Comparison of ENCODE assay signal across 17 cellular contexts in the genomic region with DNA sequence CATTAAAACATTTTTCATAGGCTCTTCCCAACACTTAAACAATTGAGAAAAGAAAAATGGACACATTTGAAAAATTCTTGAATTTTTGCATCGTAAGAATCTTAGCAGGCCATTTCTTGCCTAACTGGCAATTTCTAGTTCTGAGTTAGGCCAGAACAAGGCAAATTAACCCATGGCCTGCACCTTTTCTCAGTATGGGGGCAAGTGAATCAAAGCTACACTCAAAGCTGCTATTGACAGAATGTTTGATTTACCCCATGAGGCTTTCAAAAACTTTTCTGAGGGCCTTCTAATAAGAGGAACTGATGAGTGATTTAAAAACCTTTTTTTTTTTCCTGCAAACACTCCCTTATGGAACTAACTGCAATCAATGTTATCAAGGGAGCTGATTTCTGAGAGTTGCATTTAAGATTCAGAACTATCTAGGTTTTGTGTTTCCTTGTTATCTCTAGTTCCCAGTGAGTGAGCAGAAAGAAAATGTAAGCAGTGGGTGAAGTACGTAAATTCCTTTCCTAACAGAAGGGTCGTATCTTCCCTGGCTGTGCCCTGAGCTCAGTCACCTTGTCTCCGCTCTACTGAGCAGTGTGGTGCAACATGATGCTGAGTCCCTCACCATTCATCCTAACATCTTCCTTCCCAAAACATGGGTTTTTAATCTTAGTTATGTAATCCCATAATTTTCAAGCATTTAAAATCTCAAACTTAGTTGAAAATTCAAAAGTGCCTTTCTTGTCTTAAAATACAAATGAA.
DNase-seq lines count a peak whose midpoint lies in the region; FAIRE-seq and TF ChIP-seq lines count a peak whose summit lies in the region.
"Had no signal": no experiment of that assay in that cellular context is flagged by ENCODE, and none has a peak within 500 bp of the region (broad histone marks: within the 10 kb centered on the region; RNA-seq: fewer than 3 reads in every experiment).

No MANE protein-coding gene starts in this region.

- no peaks in the 10 kb centered on the region for H3K79me2 ChIP-seq in astrocyte (ENCODE audit: insufficient read depth, low read length)

- no peak overlapping the region for H4K91ac ChIP-seq in neuronal stem cell (ENCODE audit: low read depth, low read length, poor library complexity)

- no peak overlapping the region for H3K4me2 ChIP-seq in astrocyte (ENCODE audit: low read length)
- H3K4me2 ChIP-seq in neuronal stem cell (ENCODE audit: insufficient read depth, low read length, poor library complexity, severe bottlenecking): no peak overlapping the region
- H3K4me2 ChIP-seq: KMS-11, SK-N-SH had no signal

- H2BK5ac ChIP-seq in neuronal stem cell (ENCODE audit: low read length): no peak overlapping the region

- H2AK5ac ChIP-seq in neuronal stem cell (ENCODE audit: low read depth, low read length): no peak overlapping the region

- H3K4me1 ChIP-seq in HUES64 (ENCODE audit: insufficient read depth, low read length) (peaks cover 15% of the 10 kb centered on the region), astrocyte (ENCODE audit: insufficient read depth, low read length) (no peaks in the 10 kb centered on the region), neuronal stem cell (ENCODE audit: control insufficient read depth in 2 of 2, insufficient read depth in 1 of 2, low read depth in 1 of 2, low read length in 2 of 2) (peaks cover 1 to 2% of the 10 kb centered on the region in 2 donors)

- H3K27ac Mint-ChIP-seq in astrocyte (ENCODE audit: unreplicated experiment) (no peak overlapping the region), mesothelial cell of epicardium (no peak overlapping the region)
- H3K27ac Mint-ChIP-seq: CD4-positive, CD25-positive, alpha-beta regulatory T cell had no signal

- H3K36me3 ChIP-seq in HUES64 (ENCODE audit: insufficient read depth, low read length) (no peaks in the 10 kb centered on the region), astrocyte (ENCODE audit: insufficient read depth, low read length) (peaks cover 2% of the 10 kb centered on the region), neuronal stem cell (replicated peaks in 1 of 2; ENCODE audit: control insufficient read depth in 2 of 2, insufficient read depth in 2 of 2, low read length in 2 of 2) (no peaks in the 10 kb centered on the region)

- no peaks in the 10 kb centered on the region for H3K9me3 Mint-ChIP-seq in astrocyte (ENCODE audit: unreplicated experiment)
- no peaks in the 10 kb centered on the region for H3K9me3 Mint-ChIP-seq in mesothelial cell of epicardium
- H3K9me3 Mint-ChIP-seq: CD4-positive, CD25-positive, alpha-beta regulatory T cell had no signal

- no peak overlapping the region for H4K8ac ChIP-seq in neuronal stem cell (ENCODE audit: low read depth, low read length)

- peak overlapping the region; percentile 14; the same call in 1 of the 2 replicates for H3K27ac ChIP-seq in HUES64 (ENCODE audit: low read depth, low read length)
- H3K27ac ChIP-seq in astrocyte (ENCODE audit: low read depth, low read length): no peak overlapping the region
- H3K27ac ChIP-seq in neuronal stem cell (replicated peaks; ENCODE audit: low read length): peak overlapping the region; percentile 19
- H3K27ac ChIP-seq: HL-60, KMS-11 had no signal

- H2BK120ac ChIP-seq in neuronal stem cell (ENCODE audit: low read depth, low read length): no peak overlapping the region

- H3K4me1 Mint-ChIP-seq in astrocyte (ENCODE audit: low read depth, unreplicated experiment) (no peaks in the 10 kb centered on the region), mesothelial cell of epicardium (peaks cover 32% of the 10 kb centered on the region)

- no peaks in the 10 kb centered on the region for H3K79me1 ChIP-seq in neuronal stem cell (ENCODE audit: low read depth, low read length)

- WGBS in HUES64: 51% methylated on average over 4 of the region's 4 CpGs
- WGBS in neuronal stem cell (ENCODE audit: extremely low coverage in 2 of 2, insufficient read length in 2 of 2, insufficient replicate concordance in 1 of 2), 2 donors: no CpG with 5 or more reads among the region's 4 CpGs

- FAIRE-seq in astrocyte (lab: Jason Lieb, UNC): peak; percentile 20
- FAIRE-seq: H54 had no signal

- H3K9ac ChIP-seq in HUES64 (ENCODE audit: low read depth, low read length) (no peak overlapping the region), astrocyte (ENCODE audit: low read length) (no peak overlapping the region), neuronal stem cell (ENCODE audit: low read depth, low read length, poor library complexity) (no peak overlapping the region)
- H3K9ac ChIP-seq: KMS-11, SK-N-SH had no signal

- H3K4ac ChIP-seq in neuronal stem cell (ENCODE audit: low read length): no peak overlapping the region

- no peak overlapping the region for H2BK12ac ChIP-seq in neuronal stem cell (ENCODE audit: low read length)

- H3K27me3 ChIP-seq in HUES64 (ENCODE audit: insufficient read depth, low read length) (no peaks in the 10 kb centered on the region), astrocyte (ENCODE audit: insufficient read depth, low read length) (no peaks in the 10 kb centered on the region), neuronal stem cell (ENCODE audit: control insufficient read depth in 3 of 3, insufficient read depth in 3 of 3, low read depth in 1 of 3, low read length in 3 of 3) (no peaks in the 10 kb centered on the region)

- H3K4me3 ChIP-seq in HUES64 (ENCODE audit: low read length): no peak overlapping the region
- no peak overlapping the region for H3K4me3 ChIP-seq in astrocyte (ENCODE audit: insufficient read depth, low read depth, low read length)
- no peak overlapping the region for H3K4me3 ChIP-seq in neuronal stem cell (ENCODE audit: low read length in 2 of 2)

- H3K23ac ChIP-seq in neuronal stem cell (ENCODE audit: low read depth, low read length, poor library complexity): no peak overlapping the region

- peak; percentile 39 for DNase-seq in astrocyte (ENCODE audit: low read depth)
- peak; percentile 19 for DNase-seq in iPS-NIHi7 (ENCODE audit: extremely low spot score)
- no peak for DNase-seq in neuronal stem cell (ENCODE audit: low spot score)
- DNase-seq in OCI-M1 (lab: John Stamatoyannopoulos, UW): no peak
- DNase-seq in NCI-H1694 treated with DMSO at 0.1 percent for 48 hours (lab: John Stamatoyannopoulos, UW): no peak
- DNase-seq in mesothelial cell of epicardium (ENCODE audit: low spot score in 2 of 2, unreplicated experiment in 2 of 2): no peak
- DNase-seq: CD4-positive, CD25-positive, alpha-beta regulatory T cell; DMS79; NCI-H1105; NCI-H1694; NCI-H446; SIG-M5; SK-N-SH had no signal

- no peak for TF ChIP-seq CTCF in astrocyte (IDR thresholded peaks at IDR 0.05; ENCODE audit: insufficient read depth, low read depth, low read length)
- TF ChIP-seq CTCF in mesothelial cell of epicardium (IDR thresholded peaks at IDR 0.05; ENCODE audit: unreplicated experiment): no peak

- H3K27me3 Mint-ChIP-seq in astrocyte (ENCODE audit: low read depth, unreplicated experiment): no peaks in the 10 kb centered on the region
- H3K27me3 Mint-ChIP-seq in mesothelial cell of epicardium (ENCODE audit: low read depth): no peaks in the 10 kb centered on the region
- H3K27me3 Mint-ChIP-seq: CD4-positive, CD25-positive, alpha-beta regulatory T cell had no signal

- no peak overlapping the region for H3K14ac ChIP-seq in neuronal stem cell (ENCODE audit: low read length)

- H3K4me3 Mint-ChIP-seq in astrocyte (ENCODE audit: unreplicated experiment) (no peak overlapping the region), mesothelial cell of epicardium (no peak overlapping the region)
- H3K4me3 Mint-ChIP-seq: CD4-positive, CD25-positive, alpha-beta regulatory T cell had no signal

- H3K36me3 Mint-ChIP-seq in astrocyte (ENCODE audit: low read depth, unreplicated experiment) (no peaks in the 10 kb centered on the region), mesothelial cell of epicardium (no peaks in the 10 kb centered on the region)

- H2AFZ ChIP-seq in astrocyte (ENCODE audit: low read depth, low read length) (no peak overlapping the region), neuronal stem cell (ENCODE audit: low read length) (peak overlapping the region; percentile 47)

- H2BK15ac ChIP-seq in neuronal stem cell (ENCODE audit: low read length): no peak overlapping the region

- H3K18ac ChIP-seq in neuronal stem cell (ENCODE audit: low read length): no peak overlapping the region

- no peaks in the 10 kb centered on the region for H4K20me1 ChIP-seq in astrocyte (ENCODE audit: insufficient read depth, low read length)

- no peaks in the 10 kb centered on the region for H3K9me3 ChIP-seq in HUES64 (ENCODE audit: insufficient read depth, low read depth, low read length)
- H3K9me3 ChIP-seq in astrocyte (ENCODE audit: insufficient read depth, low read depth, low read length): no peaks in the 10 kb centered on the region
- no peaks in the 10 kb centered on the region for H3K9me3 ChIP-seq in neuronal stem cell (replicated peaks in 1 of 2; ENCODE audit: control insufficient read depth in 2 of 2, insufficient read depth in 1 of 2, low read depth in 1 of 2, low read length in 2 of 2)
- H3K9me3 ChIP-seq: SK-N-SH had no signal

Comparison
In these comparisons a context has a peak if more than half of its experiments do, and no peak if none do; other contexts are left out.
1. DNase-seq: peak in astrocyte (single experiment) and iPS-NIHi7 (single experiment); none in neuronal stem cell (single experiment), OCI-M1 (single experiment), NCI-H1694 treated with DMSO at 0.1 percent for 48 hours (single experiment) and mesothelial cell of epicardium (0 of 2).